ENCODE assay signal across 26 cellular contexts in the genomic region with DNA sequence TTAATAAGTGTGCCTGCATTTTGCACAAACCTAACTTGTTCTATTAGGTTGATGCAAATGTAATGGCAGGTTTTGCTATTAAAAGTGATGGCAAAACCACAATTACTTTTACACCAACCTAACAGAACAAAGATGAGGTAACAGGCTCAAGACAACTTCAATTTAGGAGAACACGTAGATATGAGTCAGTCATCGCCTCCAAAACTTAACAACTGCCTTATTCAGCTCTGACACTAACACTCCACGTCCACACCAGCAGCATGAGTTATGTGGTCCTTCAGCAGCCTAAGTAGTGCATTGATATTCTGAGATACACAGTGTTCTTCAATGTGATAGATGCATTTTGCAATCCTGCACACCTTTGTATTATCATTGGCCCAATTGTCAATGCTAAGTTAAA.
"Had no signal": no experiment of that assay in that cellular context is flagged by ENCODE, and none has a peak within 500 bp of the region (broad histone marks: within the 10 kb centered on the region; RNA-seq: fewer than 3 reads in every experiment).

No MANE protein-coding gene starts in this region.

- H3K9me3 ChIP-seq: left ventricle myocardium inferior, mucosa of descending colon, ovary, right atrium auricular region, right lobe of liver, tibial nerve, uterus had no signal

- ATAC-seq: left colon; mucosa of descending colon; naive thymus-derived CD4-positive, alpha-beta T cell; natural killer cell treated with Interleukin-12 subunit alpha and Interleukin-12 subunit beta and Interleukin-15 and Interleukin-18, amount 100 ng/mL, for 72 hours; right lobe of liver; stimulated activated memory B cell treated with anti-CD40 and anti-IgM and Interleukin-4, amounts not matched to agents 10 μg/mL and 1 μg/mL and 100 μg/mL, for 72 hours; stimulated activated naive CD8-positive, alpha-beta T cell treated with anti-CD3 and anti-CD28 coated beads, Interleukin-15, amount 100 ng/mL, for 72 hours had no signal

- H3K4me3 Mint-ChIP-seq: immature natural killer cell; memory B cell; naive thymus-derived CD4-positive, alpha-beta T cell; natural killer cell treated with Interleukin-12 subunit alpha and Interleukin-12 subunit beta and Interleukin-15 and Interleukin-18, amount 100 ng/mL, for 72 hours; stimulated activated memory B cell treated with anti-CD40 and anti-IgM and Interleukin-4, amounts not matched to agents 10 μg/mL and 1 μg/mL and 100 μg/mL, for 72 hours; stimulated activated naive CD8-positive, alpha-beta T cell treated with anti-CD3 and anti-CD28 coated beads, Interleukin-15, amount 100 ng/mL, for 72 hours; type B pancreatic cell had no signal

- H3K36me3 ChIP-seq: left ventricle myocardium inferior, ovary, right atrium auricular region, right lobe of liver, tibial nerve, uterus had no signal

- H3K4me3 ChIP-seq: left ventricle myocardium inferior, lung, mucosa of descending colon, ovary, right atrium auricular region, right lobe of liver, smooth muscle cell, tibial nerve, uterus had no signal

- H3K27ac ChIP-seq: left ventricle myocardium inferior, ovary, right atrium auricular region, right lobe of liver, tibial nerve, uterus had no signal

- H3K9me3 Mint-ChIP-seq: memory B cell; stimulated activated memory B cell treated with anti-CD40 and anti-IgM and Interleukin-4, amounts not matched to agents 10 μg/mL and 1 μg/mL and 100 μg/mL, for 72 hours; stimulated activated naive CD8-positive, alpha-beta T cell treated with anti-CD3 and anti-CD28 coated beads, Interleukin-15, amount 100 ng/mL, for 72 hours; type B pancreatic cell had no signal

- H3K27me3 Mint-ChIP-seq: memory B cell; naive thymus-derived CD4-positive, alpha-beta T cell; natural killer cell treated with Interleukin-12 subunit alpha and Interleukin-12 subunit beta and Interleukin-15 and Interleukin-18, amount 100 ng/mL, for 72 hours; progenitor cell of endocrine pancreas; stimulated activated memory B cell treated with anti-CD40 and anti-IgM and Interleukin-4, amounts not matched to agents 10 μg/mL and 1 μg/mL and 100 μg/mL, for 72 hours; stimulated activated naive CD8-positive, alpha-beta T cell treated with anti-CD3 and anti-CD28 coated beads, Interleukin-15, amount 100 ng/mL, for 72 hours had no signal

- H3K4me1 ChIP-seq: left ventricle myocardium inferior, right atrium auricular region, tibial nerve, uterus had no signal

- H3K4me1 Mint-ChIP-seq: immature natural killer cell; memory B cell; naive thymus-derived CD4-positive, alpha-beta T cell; stimulated activated memory B cell treated with anti-CD40 and anti-IgM and Interleukin-4, amounts not matched to agents 10 μg/mL and 1 μg/mL and 100 μg/mL, for 72 hours; stimulated activated naive CD8-positive, alpha-beta T cell treated with anti-CD3 and anti-CD28 coated beads, Interleukin-15, amount 100 ng/mL, for 72 hours had no signal

- H3K36me3 Mint-ChIP-seq: immature natural killer cell; memory B cell; naive thymus-derived CD4-positive, alpha-beta T cell; natural killer cell treated with Interleukin-12 subunit alpha and Interleukin-12 subunit beta and Interleukin-15 and Interleukin-18, amount 100 ng/mL, for 72 hours; stimulated activated memory B cell treated with anti-CD40 and anti-IgM and Interleukin-4, amounts not matched to agents 10 μg/mL and 1 μg/mL and 100 μg/mL, for 72 hours; type B pancreatic cell had no signal

- H3K27ac Mint-ChIP-seq: memory B cell; naive thymus-derived CD4-positive, alpha-beta T cell; natural killer cell treated with Interleukin-12 subunit alpha and Interleukin-12 subunit beta and Interleukin-15 and Interleukin-18, amount 100 ng/mL, for 72 hours; progenitor cell of endocrine pancreas; stimulated activated memory B cell treated with anti-CD40 and anti-IgM and Interleukin-4, amounts not matched to agents 10 μg/mL and 1 μg/mL and 100 μg/mL, for 72 hours; stimulated activated naive CD8-positive, alpha-beta T cell treated with anti-CD3 and anti-CD28 coated beads, Interleukin-15, amount 100 ng/mL, for 72 hours; type B pancreatic cell had no signal

- DNase-seq: immature natural killer cell; kidney; left colon; left ventricle myocardium inferior; midbrain; mucosa of descending colon; naive thymus-derived CD4-positive, alpha-beta T cell; ovary; right lobe of liver; stimulated activated CD4-positive, alpha-beta T cell treated with anti-CD3 and anti-CD28 coated beads, Interleukin-1b, Interleukin-23, amount 100 ng/mL, for 48 hours; stimulated activated CD4-positive, alpha-beta T cell treated with anti-CD3 and anti-CD28 coated beads, Interleukin-2, amount 100 ng/mL, for 48 hours; stimulated activated CD4-positive, alpha-beta T cell treated with anti-CD3 and anti-CD28 coated beads, Interleukin-4, amount 100 ng/mL, for 4 hours; stimulated activated CD8-positive, alpha-beta memory T cell treated with anti-CD3 and anti-CD28 coated beads, Interleukin-4, amount 100 ng/mL, for 48 hours; stimulated activated naive CD4-positive, alpha-beta T cell treated with Interleukin-2 at 50 U/mL for 16 hours; stimulated activated naive CD8-positive, alpha-beta T cell treated with anti-CD3 and anti-CD28 coated beads, Interleukin-15, amount 100 ng/mL, for 72 hours; substantia nigra; uterus had no signal

- H3K4me2 ChIP-seq: smooth muscle cell had no signal

- H3K27me3 ChIP-seq: ovary, right atrium auricular region, right lobe of liver, tibial nerve, uterus had no signal
